Comparison of ENCODE assay signal across 8 cellular contexts in the genomic region with DNA sequence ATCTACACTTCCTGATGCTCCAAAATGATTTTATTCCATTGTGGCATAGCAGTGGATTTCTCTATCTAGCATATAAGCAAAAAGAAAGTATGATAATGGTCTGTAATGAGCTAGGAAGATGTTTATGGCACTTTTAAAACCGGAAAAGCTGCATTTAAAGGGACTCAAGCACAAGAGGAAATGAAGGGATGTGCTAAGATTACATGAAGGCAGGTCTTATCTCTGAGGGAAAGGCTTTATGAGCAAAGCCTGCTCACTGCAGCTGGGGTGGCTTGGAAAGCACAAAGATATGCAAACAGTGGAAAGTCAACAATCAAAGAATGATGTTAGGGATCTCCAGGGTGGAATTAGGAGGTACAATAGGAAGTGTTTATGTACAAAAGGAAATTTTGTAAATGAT.
DNase-seq lines count a peak whose midpoint lies in the region; ATAC-seq and TF ChIP-seq lines count a peak whose summit lies in the region.
"Had no signal": no experiment of that assay in that cellular context is flagged by ENCODE, and none has a peak within 500 bp of the region (broad histone marks: within the 10 kb centered on the region; RNA-seq: fewer than 3 reads in every experiment).

No MANE protein-coding gene starts in this region.

- no peak for TF ChIP-seq POLR2A in uterus (IDR thresholded peaks at IDR 0.05)

- no peak overlapping the region for H3K4me3 ChIP-seq in HEK293 (ENCODE audit: low read depth, low read length)
- no peak overlapping the region for H3K4me3 ChIP-seq in uterus

- DNase-seq in NCI-H526 treated with DMSO at 0.1 percent for 48 hours (lab: John Stamatoyannopoulos, UW) (peak; percentile 2), dermis blood vessel endothelial cell (peak; percentile 5), sciatic nerve (ENCODE audit: low spot score) (no peak), amygdala (lab: John Stamatoyannopoulos, UW) (no peak), uterus (no peak)
- DNase-seq: NCI-H1436 had no signal

- H3K4me1 ChIP-seq in HEK293 (ENCODE audit: control insufficient read depth, insufficient read depth, low read length), result peaks cover 6% of the 10 kb centered on the region
- H3K4me1 ChIP-seq in uterus, result no peaks in the 10 kb centered on the region

- H3K36me3 ChIP-seq in HEK293 (ENCODE audit: control insufficient read depth in 2 of 2, insufficient read depth in 1 of 2, low read length in 2 of 2) (no peaks in the 10 kb centered on the region), uterus (no peaks in the 10 kb centered on the region)

- POLR2A ChIA-PET in HEK293 (lab: Yijun Ruan, JAX), result interaction anchor here (1.8 kb wide), 1 partner anchor 138 kb away, joined by 4 read pairs; the partner anchor contains the start of gene TENT5A

- no peaks in the 10 kb centered on the region for H3K27me3 ChIP-seq in uterus

- TF ChIP-seq CTCF in HEK293 (tag by site-specific recombination; IDR thresholded peaks at IDR 0.05), result no peak
- no peak for TF ChIP-seq CTCF in uterus (IDR thresholded peaks at IDR 0.05)

- intact Hi-C loops in sciatic nerve (cut with DNase I) (no loop called here), uterus (cut with DNase I; ENCODE audit: low total_unique reads) (no loop called here)

- peak; percentile 71 for ATAC-seq in sciatic nerve
- ATAC-seq in GM18517 (IDR thresholded peaks at IDR 0.05; ENCODE audit: unreplicated experiment), result no peak

- CTCF ChIA-PET in HEK293 (lab: Yijun Ruan, JAX), result no interaction called here

- H3K9me3 ChIP-seq in HEK293 (ENCODE audit: control insufficient read depth, insufficient read depth, low read depth, low read length) (no peaks in the 10 kb centered on the region), uterus (no peaks in the 10 kb centered on the region)

- H3K27ac ChIP-seq in HEK293 (ENCODE audit: extremely low read depth, low read depth, low read length) (no peak overlapping the region), uterus (no peak overlapping the region)

TF ChIP-seq in HEK293, 187 proteins besides CTCF, POLR2A, EP300 and RAD21:
- TF ChIP-seq FEZF1 (tag by site-specific recombination; IDR thresholded peaks at IDR 0.05) (peak; percentile 70), ZNF335 (tag by site-specific recombination; conservative IDR thresholded peaks at IDR 0.05) (no peak)

Comparison
In these comparisons a context has a peak if more than half of its experiments do, and no peak if none do; other contexts are left out.
1. DNase-seq: peak in NCI-H526 treated with DMSO at 0.1 percent for 48 hours (single experiment) and dermis blood vessel endothelial cell (single experiment); none in sciatic nerve (single experiment), amygdala (0 of 56) and uterus (0 of 2).